ENCODE assay signal across 1 cellular context in the genomic region with DNA sequence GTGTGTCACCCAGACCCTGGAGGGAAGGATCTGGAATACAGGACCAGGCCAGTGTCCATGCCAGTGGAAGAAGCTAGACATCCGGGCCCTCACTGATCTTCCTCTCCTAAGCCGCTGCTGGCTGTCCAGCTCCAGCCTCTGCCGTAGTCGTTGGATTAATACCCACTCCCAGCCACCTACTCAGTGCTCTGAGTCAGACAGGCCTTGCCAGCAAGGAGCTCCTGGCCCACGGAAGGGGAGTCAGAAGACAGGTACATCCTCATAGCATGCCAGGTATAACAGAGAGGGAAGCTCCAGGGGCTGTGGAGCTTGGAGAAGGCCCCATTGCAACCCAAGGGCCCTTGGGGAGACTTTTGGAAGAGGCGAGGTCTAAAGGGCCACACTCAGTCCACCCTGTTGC.
TF ChIP-seq lines count a peak whose summit lies in the region.

No MANE protein-coding gene starts in this region.

TF ChIP-seq in H1, 55 proteins besides CTCF, POLR2A, EP300 and RAD21:
- TF ChIP-seq NRF1 (IDR thresholded peaks at IDR 0.05; ENCODE audit: low read depth, low read length) = no peak
- no peak for TF ChIP-seq GABPA (IDR thresholded peaks at IDR 0.05; ENCODE audit: borderline replicate concordance, insufficient read depth, low read length)
- no peak for TF ChIP-seq SP2 (IDR thresholded peaks at IDR 0.05; ENCODE audit: low read length)
- no peak for TF ChIP-seq YY1 (IDR thresholded peaks at IDR 0.05; ENCODE audit: low read depth, low read length)
- no peak for TF ChIP-seq BCL11A (IDR thresholded peaks at IDR 0.05; ENCODE audit: low read depth in 2 of 2, low read length in 2 of 2)
